9 cellular contexts compared by ENCODE assay signal in genomic region chr15:51861557-51862350, GRCh38. TPM values are rescaled to one million over a fixed set of nuclear protein-coding genes. Genes with fewer than 3 reads are reported as not detected.
A peak's percentile ranks its signal among the peaks of the same experiment; 100 is the strongest.
DNase-seq lines count a peak whose midpoint lies in the region; ATAC-seq lines count a peak whose summit lies in the region.
"Had no signal": no experiment of that assay in that cellular context is flagged by ENCODE, and none has a peak within 500 bp of the region (broad histone marks: within the 10 kb centered on the region; RNA-seq: fewer than 3 reads in every experiment).

No MANE protein-coding gene starts in this region.

- no peaks in the 10 kb centered on the region for H3K27me3 ChIP-seq in H7 (ENCODE audit: control insufficient read depth, insufficient read depth, low read length)
- H3K27me3 ChIP-seq: hepatocyte had no signal

- H3K4me3 ChIP-seq in H7 (ENCODE audit: insufficient read depth, low read depth, low read length) = no peak overlapping the region
- H3K4me3 ChIP-seq: hepatocyte had no signal

- ATAC-seq in Right ventricle myocardium superior (ENCODE audit: poor library complexity) (no peak), GM21529 (IDR thresholded peaks at IDR 0.05; ENCODE audit: unreplicated experiment) (no peak), GM18873 (IDR thresholded peaks at IDR 0.05; ENCODE audit: low FRiP score, unreplicated experiment) (no peak)

- peaks cover 2% of the 10 kb centered on the region; the same call in 1 of the 2 replicates for H3K36me3 ChIP-seq in H7 (replicated peaks; ENCODE audit: control insufficient read depth, insufficient read depth, low read length)

- DNase-seq in T follicular helper cell (ENCODE audit: low read depth) = peak; percentile 63
- DNase-seq in activated T-cell treated with anti-CD3 and anti-CD28 coated beads for 1 hour (ENCODE audit: low read depth) = peak; percentile 38
- peak; percentile 51 for DNase-seq in kidney tubule cell (ENCODE audit: low spot score)
- peak; percentile 49 to 63 for DNase-seq in stimulated activated CD8-positive, alpha-beta memory T cell treated with anti-CD3 and anti-CD28 coated beads, Interleukin-7, amount 100 ng/mL, for 4 hours (ENCODE audit: low read depth in 2 of 2)
- DNase-seq in Right ventricle myocardium superior = no peak
- DNase-seq in H7 = no peak

- intact Hi-C loops in Right ventricle myocardium superior (cut with DNase I) = no loop called here

RNA-seq across cellular contexts. Expression of gene TMOD3, which starts 32.3 kb away (rescaled TPM):
- total RNA-seq in Right ventricle myocardium superior = 17.6 TPM
- total RNA-seq in H7 (2014; rRNA removed; shearing (Covaris generic)) = 28.4 and 35.6 TPM in 2 replicates

Comparison
In these comparisons a context has a peak if more than half of its experiments do, and no peak if none do; other contexts are left out.
1. DNase-seq: peak in T follicular helper cell (single experiment), activated T-cell treated with anti-CD3 and anti-CD28 coated beads for 1 hour (single experiment), kidney tubule cell (single experiment) and stimulated activated CD8-positive, alpha-beta memory T cell treated with anti-CD3 and anti-CD28 coated beads, Interleukin-7, amount 100 ng/mL, for 4 hours (2 of 2); none in Right ventricle myocardium superior (single experiment) and H7 (single experiment).